In genomic region chr3:39142067-39142466, GRCh38 we compare ENCODE assay signal across 1 cellular context.
TF ChIP-seq lines count a peak whose summit lies in the region.

No MANE protein-coding gene starts in this region.

TF ChIP-seq in K562, 482 proteins besides CTCF, POLR2A, EP300 and RAD21:
- TF ChIP-seq POLR2AphosphoS5 (IDR thresholded peaks at IDR 0.05; ENCODE audit: control insufficient read depth, insufficient read depth, low read depth, low read length) (peak; percentile 78), POLR2G (IDR thresholded peaks at IDR 0.05; ENCODE audit: low read depth, low read length) (peak; percentile 37), DLX4 (CRISPR knock-in tag; IDR thresholded peaks at IDR 0.05) (no peak)
- TF ChIP-seq, protein P1, sequence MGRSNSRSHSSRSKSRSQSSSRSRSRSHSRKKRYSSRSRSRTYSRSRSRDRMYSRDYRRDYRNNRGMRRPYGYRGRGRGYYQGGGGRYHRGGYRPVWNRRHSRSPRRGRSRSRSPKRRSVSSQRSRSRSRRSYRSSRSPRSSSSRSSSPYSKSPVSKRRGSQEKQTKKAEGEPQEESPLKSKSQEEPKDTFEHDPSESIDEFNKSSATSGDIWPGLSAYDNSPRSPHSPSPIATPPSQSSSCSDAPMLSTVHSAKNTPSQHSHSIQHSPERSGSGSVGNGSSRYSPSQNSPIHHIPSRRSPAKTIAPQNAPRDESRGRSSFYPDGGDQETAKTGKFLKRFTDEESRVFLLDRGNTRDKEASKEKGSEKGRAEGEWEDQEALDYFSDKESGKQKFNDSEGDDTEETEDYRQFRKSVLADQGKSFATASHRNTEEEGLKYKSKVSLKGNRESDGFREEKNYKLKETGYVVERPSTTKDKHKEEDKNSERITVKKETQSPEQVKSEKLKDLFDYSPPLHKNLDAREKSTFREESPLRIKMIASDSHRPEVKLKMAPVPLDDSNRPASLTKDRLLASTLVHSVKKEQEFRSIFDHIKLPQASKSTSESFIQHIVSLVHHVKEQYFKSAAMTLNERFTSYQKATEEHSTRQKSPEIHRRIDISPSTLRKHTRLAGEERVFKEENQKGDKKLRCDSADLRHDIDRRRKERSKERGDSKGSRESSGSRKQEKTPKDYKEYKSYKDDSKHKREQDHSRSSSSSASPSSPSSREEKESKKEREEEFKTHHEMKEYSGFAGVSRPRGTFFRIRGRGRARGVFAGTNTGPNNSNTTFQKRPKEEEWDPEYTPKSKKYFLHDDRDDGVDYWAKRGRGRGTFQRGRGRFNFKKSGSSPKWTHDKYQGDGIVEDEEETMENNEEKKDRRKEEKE (IDR thresholded peaks at IDR 0.05; ENCODE audit: borderline replicate concordance in 1 of 2, control insufficient read depth in 1 of 2, low read depth in 2 of 2, low read length in 1 of 2), result 0 out of 4 replicates have a peak, but pooled peaks of 1 of the 2 experiments have one; percentile 24
